Comparison of ENCODE assay signal across 1 cellular context in the genomic region with DNA sequence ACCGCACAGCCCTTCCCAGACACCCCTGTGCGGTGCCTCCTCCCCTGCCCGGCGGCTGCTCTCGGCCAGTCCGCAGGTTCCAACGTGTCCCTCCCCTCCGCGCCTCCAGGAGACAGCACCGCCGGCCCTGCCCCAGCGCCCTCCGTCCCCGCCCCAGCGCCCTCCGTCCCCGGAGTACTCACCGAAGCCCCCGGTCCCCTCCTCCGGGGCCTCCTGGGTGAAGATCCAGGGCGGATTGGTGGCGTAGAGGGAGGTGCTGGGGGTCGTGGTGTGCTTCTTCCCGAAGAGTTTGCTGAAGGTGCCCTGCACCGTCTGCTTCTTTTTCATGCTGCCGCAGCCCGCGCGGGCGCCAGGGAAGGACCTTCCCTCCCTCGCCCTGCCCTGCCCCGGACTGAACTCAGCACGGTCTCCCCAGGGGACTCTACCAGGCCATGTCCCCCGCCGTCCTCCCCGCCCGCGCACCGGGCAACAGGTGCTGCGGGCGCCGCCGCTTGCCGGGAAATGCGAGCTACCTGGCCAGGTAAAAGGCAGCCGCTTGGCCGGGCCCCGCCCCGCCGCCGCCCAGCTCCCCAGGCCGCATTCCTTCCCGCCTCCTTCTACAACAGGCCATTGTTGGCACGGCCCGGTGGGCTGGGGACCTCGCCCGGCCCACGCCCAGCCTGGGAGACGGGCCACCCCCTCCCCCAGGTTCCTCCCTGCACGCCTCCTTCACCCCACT.
TF ChIP-seq lines count a peak whose summit lies in the region.

A gene with protein sequence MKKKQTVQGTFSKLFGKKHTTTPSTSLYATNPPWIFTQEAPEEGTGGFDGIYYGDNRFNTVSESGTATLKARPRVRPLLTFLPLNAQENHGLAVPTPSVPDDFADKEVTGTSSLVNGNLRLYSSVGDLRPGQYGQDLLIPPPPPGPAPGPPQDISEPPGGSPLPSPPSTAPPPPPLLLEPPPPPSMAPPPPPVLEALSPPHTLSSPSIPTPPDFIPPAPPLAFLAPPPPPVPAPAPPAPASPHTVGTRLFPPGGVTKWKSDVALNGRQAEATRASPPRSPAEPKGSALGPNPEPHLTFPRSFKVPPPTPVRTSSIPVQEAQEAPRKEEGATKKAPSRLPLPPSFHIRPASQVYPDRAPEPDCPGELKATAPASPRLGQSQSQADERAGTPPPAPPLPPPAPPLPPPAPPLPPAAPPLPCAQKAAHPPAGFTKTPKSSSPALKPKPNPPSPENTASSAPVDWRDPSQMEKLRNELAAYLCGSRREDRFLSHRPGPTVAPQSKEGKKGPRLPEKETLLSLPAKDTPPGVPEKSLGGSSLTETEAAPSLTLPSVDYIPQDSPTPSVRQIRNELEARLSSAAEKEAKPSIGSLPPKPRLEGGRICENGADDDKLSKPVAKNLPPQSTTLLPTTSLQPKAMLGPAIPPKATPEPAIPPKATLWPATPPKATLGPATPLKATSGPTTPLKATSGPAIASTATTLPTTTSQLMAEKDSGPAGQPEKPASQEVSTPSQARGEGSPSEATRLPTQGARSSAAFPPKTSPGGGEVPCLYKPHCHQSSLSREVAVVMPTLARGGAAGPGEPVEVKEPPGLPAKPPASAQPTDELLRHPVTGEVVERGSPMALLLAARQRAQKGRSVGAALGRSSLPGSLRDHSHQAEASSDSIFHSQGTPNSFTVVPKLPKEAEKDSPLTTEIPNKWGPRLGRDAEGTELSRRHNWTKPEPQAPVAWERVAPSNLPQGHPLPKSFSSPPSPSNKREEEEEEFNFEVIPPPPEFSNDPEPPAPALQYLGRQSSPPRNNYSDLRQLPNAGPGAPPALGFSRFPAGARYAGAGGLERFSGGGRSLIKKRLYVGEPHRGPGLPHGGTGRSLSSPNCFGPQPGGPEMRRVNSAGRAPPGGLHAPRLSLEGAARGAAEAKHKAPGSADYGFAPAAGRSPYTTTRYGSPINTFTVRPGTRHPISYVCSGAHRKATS (minus strand): TSS at position 503 of the 718 bp plus-strand sequence. CDS start 176 bp downstream, at position 327.

TF ChIP-seq in H1, 55 proteins besides CTCF, POLR2A, EP300 and RAD21:
- peak; percentile 62; the same call in 1 of the 2 replicates for TF ChIP-seq EGR1 (IDR thresholded peaks at IDR 0.05; ENCODE audit: borderline replicate concordance, low read depth, low read length)
- no peak for TF ChIP-seq CTBP2 (IDR thresholded peaks at IDR 0.05; ENCODE audit: borderline replicate concordance, insufficient read depth, insufficient read length, low read length)
- TF ChIP-seq, protein P1, sequence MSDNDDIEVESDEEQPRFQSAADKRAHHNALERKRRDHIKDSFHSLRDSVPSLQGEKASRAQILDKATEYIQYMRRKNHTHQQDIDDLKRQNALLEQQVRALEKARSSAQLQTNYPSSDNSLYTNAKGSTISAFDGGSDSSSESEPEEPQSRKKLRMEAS (IDR thresholded peaks at IDR 0.05) = peak; percentile 69
- TF ChIP-seq TCF12 (IDR thresholded peaks at IDR 0.05; ENCODE audit: low read depth, low read length) = 0 out of 2 replicates have a peak, but pooled peaks have one; percentile 32
- TF ChIP-seq TBP (IDR thresholded peaks at IDR 0.05; ENCODE audit: low read depth, low read length) = peak; percentile 90
- TF ChIP-seq TEAD4 (IDR thresholded peaks at IDR 0.05; ENCODE audit: low read depth, low read length) = peak; percentile 76
- TF ChIP-seq, protein P2, sequence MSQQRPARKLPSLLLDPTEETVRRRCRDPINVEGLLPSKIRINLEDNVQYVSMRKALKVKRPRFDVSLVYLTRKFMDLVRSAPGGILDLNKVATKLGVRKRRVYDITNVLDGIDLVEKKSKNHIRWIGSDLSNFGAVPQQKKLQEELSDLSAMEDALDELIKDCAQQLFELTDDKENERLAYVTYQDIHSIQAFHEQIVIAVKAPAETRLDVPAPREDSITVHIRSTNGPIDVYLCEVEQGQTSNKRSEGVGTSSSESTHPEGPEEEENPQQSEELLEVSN (IDR thresholded peaks at IDR 0.05) = peak; percentile 63; the same call in 1 of the 2 replicates
- TF ChIP-seq TAF1 (IDR thresholded peaks at IDR 0.05; ENCODE audit: low read depth, low read length) = peak; percentile 95
- peak; percentile 36; the same call in 1 of the 2 replicates for TF ChIP-seq RBBP5 (IDR thresholded peaks at IDR 0.05; ENCODE audit: borderline replicate concordance, low read depth, low read length)
- TF ChIP-seq TAF7 (optimal IDR thresholded peaks at IDR 0.05; ENCODE audit: borderline replicate concordance, low read depth, low read length) = peak; percentile 94
- TF ChIP-seq SIN3A (conservative IDR thresholded peaks at IDR 0.05 in 1 of 2, IDR thresholded peaks at IDR 0.05 in 1 of 2; ENCODE audit: low read depth in 1 of 2, low read length in 2 of 2) = peak in 1 of 2 experiments; percentile 61; a peak in 1 of 4 replicates
- peak; percentile 56 for TF ChIP-seq POLR2AphosphoS5 (IDR thresholded peaks at IDR 0.05; ENCODE audit: low read depth, low read length)
- TF ChIP-seq KDM4A (IDR thresholded peaks at IDR 0.05; ENCODE audit: low read depth, low read length, severe bottlenecking) = no peak
- TF ChIP-seq GTF2F1 (IDR thresholded peaks at IDR 0.05; ENCODE audit: borderline replicate concordance, low read depth, low read length) = no peak
- TF ChIP-seq PHF8 (conservative IDR thresholded peaks at IDR 0.05; ENCODE audit: low read depth, low read length) = peak; percentile 85
